ENCODE assay signal across 7 cellular contexts in the genomic region with DNA sequence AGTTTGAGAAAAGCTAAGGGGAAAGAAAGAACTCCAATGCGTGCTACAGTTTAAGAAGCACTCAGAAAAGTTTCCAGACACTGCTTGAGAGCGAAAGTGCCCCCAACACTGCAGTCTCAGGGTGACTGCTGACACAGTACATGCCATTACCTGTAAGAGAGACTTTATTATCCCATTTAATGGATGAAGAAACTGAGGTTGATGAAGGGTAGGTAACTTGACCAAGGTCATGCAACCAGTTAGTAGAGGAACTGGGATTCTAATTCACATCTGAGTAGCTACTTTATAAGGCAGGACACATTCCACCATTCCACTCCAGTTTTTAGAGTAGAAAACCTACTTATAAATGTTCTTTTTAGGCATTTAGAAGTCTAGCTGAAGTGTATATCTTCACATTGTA.
"Had no signal": no experiment of that assay in that cellular context is flagged by ENCODE, and none has a peak within 500 bp of the region (broad histone marks: within the 10 kb centered on the region; RNA-seq: fewer than 3 reads in every experiment).

No MANE protein-coding gene starts in this region.

- H3K27ac Mint-ChIP-seq: IgD-negative memory B cell had no signal

- H3K4me3 Mint-ChIP-seq: IgD-negative memory B cell had no signal

- H3K36me3 Mint-ChIP-seq: IgD-negative memory B cell had no signal

- FAIRE-seq: HTR-8/SVneo had no signal

- H3K27ac ChIP-seq: HL-60, KMS-11 had no signal

- H3K9me3 Mint-ChIP-seq: IgD-negative memory B cell had no signal

- DNase-seq: IMR-90, KBM-7, KG1 had no signal

- H3K9ac ChIP-seq: KMS-11 had no signal

- H3K4me2 ChIP-seq: KMS-11 had no signal
